ENCODE assay signal across 1 cellular context in genomic region chr1:1435094-1435903, GRCh38.
TF ChIP-seq lines count a peak whose summit lies in the region.

Gene VWA1 (plus strand): TSS chr1:1435690. CDS start chr1:1435749, 59 bp downstream.

TF ChIP-seq in HepG2, 621 proteins besides CTCF, POLR2A, EP300 and RAD21 (continued from another document and continues in another):
- TF ChIP-seq ZNF414 (CRISPR knock-in tag; IDR thresholded peaks at IDR 0.05) (0 out of 2 replicates have a peak, but pooled peaks have one; percentile 31), U2AF2 (IDR thresholded peaks at IDR 0.05; ENCODE audit: low read depth, low read length) (no peak), PRDM10 (CRISPR knock-in tag; IDR thresholded peaks at IDR 0.05; ENCODE audit: low read depth) (no peak), SALL2 (CRISPR knock-in tag; IDR thresholded peaks at IDR 0.05) (peak; percentile 59; the same call in 1 of the 2 replicates), ZBTB3 (CRISPR knock-in tag; IDR thresholded peaks at IDR 0.05; ENCODE audit: borderline replicate concordance, low read depth) (no peak), ZNF317 (CRISPR knock-in tag; IDR thresholded peaks at IDR 0.05) (no peak), POLR2AphosphoS2 (IDR thresholded peaks at IDR 0.05; ENCODE audit: low read depth, low read length) (no peak), CBX5 (CRISPR knock-in tag; IDR thresholded peaks at IDR 0.05; ENCODE audit: borderline replicate concordance) (no peak), ZNF674 (CRISPR knock-in tag; IDR thresholded peaks at IDR 0.05; ENCODE audit: low read depth) (no peak), SNAPC5 (CRISPR knock-in tag; IDR thresholded peaks at IDR 0.05; ENCODE audit: borderline replicate concordance) (no peak), GPBP1L1 (CRISPR knock-in tag; IDR thresholded peaks at IDR 0.05) (no peak), ADNP (CRISPR knock-in tag; IDR thresholded peaks at IDR 0.05) (no peak), JARID2 (CRISPR knock-in tag; IDR thresholded peaks at IDR 0.05; ENCODE audit: insufficient replicate concordance) (no peak), ZNF607 (CRISPR knock-in tag; IDR thresholded peaks at IDR 0.05; ENCODE audit: borderline replicate concordance) (no peak; the same call in 1 of the 2 replicates), GATA4 (IDR thresholded peaks at IDR 0.05; ENCODE audit: borderline replicate concordance, low read depth) (no peak), ZBTB7B (CRISPR knock-in tag; IDR thresholded peaks at IDR 0.05) (peak; percentile 39; the same call in 1 of the 2 replicates), NAIF1 (CRISPR knock-in tag; IDR thresholded peaks at IDR 0.05; ENCODE audit: borderline replicate concordance) (no peak), ZNF362 (CRISPR knock-in tag; IDR thresholded peaks at IDR 0.05; ENCODE audit: borderline replicate concordance) (no peak), MAFF (IDR thresholded peaks at IDR 0.05; ENCODE audit: low read depth, low read length) (no peak), ZNF225 (CRISPR knock-in tag; IDR thresholded peaks at IDR 0.05) (peak; percentile 44; the same call in 1 of the 2 replicates), ATRX (CRISPR knock-in tag; IDR thresholded peaks at IDR 0.05; ENCODE audit: borderline replicate concordance) (no peak), TCF12 (IDR thresholded peaks at IDR 0.05) (no peak), TCF12 (CRISPR knock-in tag; IDR thresholded peaks at IDR 0.05) (no peak), RFXAP (CRISPR knock-in tag; IDR thresholded peaks at IDR 0.05; ENCODE audit: borderline replicate concordance) (0 out of 2 replicates have a peak, but pooled peaks have one; percentile 50), ZNF280D (CRISPR knock-in tag; IDR thresholded peaks at IDR 0.05) (0 out of 2 replicates have a peak, but pooled peaks have one; percentile 28), MTA3 (CRISPR knock-in tag; IDR thresholded peaks at IDR 0.05) (no peak), E2F1 (CRISPR knock-in tag; IDR thresholded peaks at IDR 0.05) (no peak), NR3C1 (CRISPR knock-in tag; IDR thresholded peaks at IDR 0.05) (no peak), ZNF83 (CRISPR knock-in tag; IDR thresholded peaks at IDR 0.05; ENCODE audit: borderline replicate concordance) (0 out of 2 replicates have a peak, but pooled peaks have one; percentile 83), RCOR2 (CRISPR knock-in tag; IDR thresholded peaks at IDR 0.05) (no peak), SMAD3 (CRISPR knock-in tag; IDR thresholded peaks at IDR 0.05) (no peak), TAF1 (CRISPR knock-in tag; IDR thresholded peaks at IDR 0.05) (peak; percentile 82), KLF11 (CRISPR knock-in tag; IDR thresholded peaks at IDR 0.05) (no peak), NFYC (CRISPR knock-in tag; IDR thresholded peaks at IDR 0.05) (no peak), ZNF326 (CRISPR knock-in tag; IDR thresholded peaks at IDR 0.05; ENCODE audit: borderline replicate concordance) (no peak), GFI1 (CRISPR knock-in tag; IDR thresholded peaks at IDR 0.05; ENCODE audit: borderline replicate concordance) (no peak), JDP2 (CRISPR knock-in tag; IDR thresholded peaks at IDR 0.05; ENCODE audit: borderline replicate concordance) (no peak), POGZ (CRISPR knock-in tag; IDR thresholded peaks at IDR 0.05) (no peak), HNF4G (IDR thresholded peaks at IDR 0.05; ENCODE audit: borderline replicate concordance, low read depth, low read length) (no peak), HNF4G (CRISPR knock-in tag; IDR thresholded peaks at IDR 0.05; ENCODE audit: borderline replicate concordance, low read depth) (no peak), DBP (CRISPR knock-in tag; IDR thresholded peaks at IDR 0.05; ENCODE audit: not compliant biosample characterization) (peak; percentile 0), ATAD3A (CRISPR knock-in tag; IDR thresholded peaks at IDR 0.05) (no peak), SKI (IDR thresholded peaks at IDR 0.05; ENCODE audit: partially characterized antibody) (peak; percentile 20), SKIL (CRISPR knock-in tag; IDR thresholded peaks at IDR 0.05; ENCODE audit: borderline replicate concordance) (no peak), CENPX (CRISPR knock-in tag; IDR thresholded peaks at IDR 0.05) (no peak), BORCS8-MEF2B (CRISPR knock-in tag; IDR thresholded peaks at IDR 0.05) (no peak; the same call in 1 of the 2 replicates), ZNF720 (CRISPR knock-in tag; IDR thresholded peaks at IDR 0.05) (no peak), ZFP36L2 (CRISPR knock-in tag; IDR thresholded peaks at IDR 0.05) (no peak), KLF9 (CRISPR knock-in tag; IDR thresholded peaks at IDR 0.05; ENCODE audit: low read depth) (no peak), ZNF383 (CRISPR knock-in tag; IDR thresholded peaks at IDR 0.05; ENCODE audit: borderline replicate concordance) (no peak), REPIN1 (CRISPR knock-in tag; IDR thresholded peaks at IDR 0.05; ENCODE audit: borderline replicate concordance, low read depth) (no peak), ZNF891 (CRISPR knock-in tag; IDR thresholded peaks at IDR 0.05) (no peak), BATF2 (CRISPR knock-in tag; IDR thresholded peaks at IDR 0.05) (no peak), NKX3-1 (CRISPR knock-in tag; IDR thresholded peaks at IDR 0.05) (0 out of 2 replicates have a peak, but pooled peaks have one; percentile 42), KDM5B (CRISPR knock-in tag; IDR thresholded peaks at IDR 0.05; ENCODE audit: borderline replicate concordance) (0 out of 2 replicates have a peak, but pooled peaks have one; percentile 15), MED8 (CRISPR knock-in tag; IDR thresholded peaks at IDR 0.05; ENCODE audit: insufficient replicate concordance) (no peak)
